Comparison of ENCODE assay signal across 12 cellular contexts in the genomic region with DNA sequence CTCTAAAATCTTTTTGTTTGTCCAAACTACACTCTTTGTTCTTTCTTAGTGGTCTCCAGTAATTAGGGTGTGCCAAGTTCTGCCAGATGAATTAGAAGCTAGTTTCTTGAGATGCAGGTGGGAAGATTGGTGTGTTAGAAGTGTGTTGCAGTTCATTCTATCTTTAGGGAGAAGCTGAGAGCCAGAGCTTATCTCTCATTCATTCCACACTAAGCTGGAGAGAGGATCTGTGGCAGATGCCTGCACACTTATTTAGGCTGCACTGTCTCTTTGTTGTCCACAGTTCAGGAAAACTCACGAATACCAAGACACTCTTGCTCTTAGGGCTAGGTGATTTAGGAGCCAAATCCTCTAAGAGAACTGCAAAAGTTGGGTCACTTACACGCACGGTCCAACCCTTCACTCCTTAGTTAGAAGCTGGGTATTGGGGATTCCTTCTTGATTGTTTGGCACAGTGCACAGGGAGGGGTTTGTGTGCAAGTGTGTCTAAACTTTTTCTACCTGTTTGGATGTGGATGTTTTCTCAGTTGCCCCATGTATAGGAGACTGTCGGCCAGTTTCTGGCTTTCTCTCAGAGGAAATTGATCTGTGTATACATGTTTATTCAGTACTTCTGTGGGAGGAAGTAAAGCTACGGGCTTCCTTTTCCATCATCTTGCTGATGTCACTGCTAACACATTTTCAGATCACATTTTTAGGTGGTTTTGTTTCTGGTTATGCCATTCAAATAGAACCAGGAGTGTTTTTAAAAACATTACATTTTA. TPM values are rescaled to one million over a fixed set of nuclear protein-coding genes. Genes with fewer than 3 reads are reported as not detected.
DNase-seq lines count a peak whose midpoint lies in the region; ATAC-seq and TF ChIP-seq lines count a peak whose summit lies in the region.
"Had no signal": no experiment of that assay in that cellular context is flagged by ENCODE, and none has a peak within 500 bp of the region (broad histone marks: within the 10 kb centered on the region; RNA-seq: fewer than 3 reads in every experiment).

No MANE protein-coding gene starts in this region.

- no peak overlapping the region for H3K4me3 ChIP-seq in right atrium auricular region
- H3K4me3 ChIP-seq: SJSA1, spleen had no signal

- no peaks in the 10 kb centered on the region for H3K36me3 ChIP-seq in right atrium auricular region
- H3K36me3 ChIP-seq: SJSA1 had no signal

- peaks cover 44% of the 10 kb centered on the region for H3K4me1 Mint-ChIP-seq in stimulated activated naive CD8-positive, alpha-beta T cell treated with anti-CD3 and anti-CD28 coated beads, Interleukin-15, Interleukin-2, amounts not matched to agents 100 ng/mL and 50 ng/mL, for 24 hours (ENCODE audit: low read depth)
- H3K4me1 Mint-ChIP-seq in progenitor cell of endocrine pancreas (ENCODE audit: low read depth): no peaks in the 10 kb centered on the region

- H3K36me3 Mint-ChIP-seq in activated naive CD4-positive, alpha-beta T cell treated with anti-CD3 and anti-CD28 coated beads, Interleukin-2, amount 50 U/mL, for 72 hours: peaks cover 24 to 34% of the 10 kb centered on the region in 2 donors
- H3K36me3 Mint-ChIP-seq in stimulated activated naive CD8-positive, alpha-beta T cell treated with anti-CD3 and anti-CD28 coated beads, Interleukin-15, Interleukin-2, amounts not matched to agents 100 ng/mL and 50 ng/mL, for 24 hours (ENCODE audit: low read depth): peaks cover 23% of the 10 kb centered on the region
- H3K36me3 Mint-ChIP-seq in progenitor cell of endocrine pancreas (ENCODE audit: insufficient read depth): peaks cover 30% of the 10 kb centered on the region

- no peaks in the 10 kb centered on the region for H3K27me3 Mint-ChIP-seq in stimulated activated naive CD8-positive, alpha-beta T cell treated with anti-CD3 and anti-CD28 coated beads, Interleukin-15, Interleukin-2, amounts not matched to agents 100 ng/mL and 50 ng/mL, for 24 hours
- no peaks in the 10 kb centered on the region for H3K27me3 Mint-ChIP-seq in progenitor cell of endocrine pancreas

- no peak overlapping the region for H3K4me3 Mint-ChIP-seq in stimulated activated naive CD8-positive, alpha-beta T cell treated with anti-CD3 and anti-CD28 coated beads, Interleukin-15, Interleukin-2, amounts not matched to agents 100 ng/mL and 50 ng/mL, for 24 hours
- no peak overlapping the region for H3K4me3 Mint-ChIP-seq in progenitor cell of endocrine pancreas (ENCODE audit: low read depth)

- peaks cover 0 to 19% of the 10 kb centered on the region in 2 donors for H3K9me3 ChIP-seq in right atrium auricular region
- H3K9me3 ChIP-seq: SJSA1 had no signal

- DNase-seq in Right ventricle myocardium superior (no peak), right atrium auricular region (ENCODE audit: low spot score) (no peak), OCI-M1 (lab: John Stamatoyannopoulos, UW) (no peak), progenitor cell of endocrine pancreas (ENCODE audit: low spot score, unreplicated experiment) (no peak), mesenteric fat pad (ENCODE audit: low spot score) (no peak)
- no peak for DNase-seq in activated naive CD4-positive, alpha-beta T cell treated with anti-CD3 and anti-CD28 coated beads, Interleukin-2, amount 50 U/mL, for 72 hours (ENCODE audit: low spot score in 2 of 2)
- DNase-seq: activated CD4-positive, alpha-beta T cell treated with anti-CD3 and anti-CD28 coated beads for 4 hours; erythroblast; spleen had no signal

- H3K27me3 ChIP-seq in right atrium auricular region: no peaks in the 10 kb centered on the region
- H3K27me3 ChIP-seq: SJSA1, spleen had no signal

- H3K9me3 Mint-ChIP-seq in activated naive CD4-positive, alpha-beta T cell treated with anti-CD3 and anti-CD28 coated beads, Interleukin-2, amount 50 U/mL, for 72 hours: peaks cover 14 to 29% of the 10 kb centered on the region in 2 donors
- peaks cover 13% of the 10 kb centered on the region for H3K9me3 Mint-ChIP-seq in stimulated activated naive CD8-positive, alpha-beta T cell treated with anti-CD3 and anti-CD28 coated beads, Interleukin-15, Interleukin-2, amounts not matched to agents 100 ng/mL and 50 ng/mL, for 24 hours
- H3K9me3 Mint-ChIP-seq in progenitor cell of endocrine pancreas (ENCODE audit: low read depth): peaks cover 27% of the 10 kb centered on the region

- intact Hi-C loops in Right ventricle myocardium superior (cut with DNase I): no loop called here

- no peak for TF ChIP-seq CTCF in right atrium auricular region (IDR thresholded peaks at IDR 0.05)
- TF ChIP-seq CTCF in progenitor cell of endocrine pancreas (IDR thresholded peaks at IDR 0.05; ENCODE audit: unreplicated experiment): no peak

- H3K27ac Mint-ChIP-seq in activated naive CD4-positive, alpha-beta T cell treated with anti-CD3 and anti-CD28 coated beads, Interleukin-2, amount 50 U/mL, for 72 hours: peak overlapping the region in 1 of 2 donors; percentile 41
- H3K27ac Mint-ChIP-seq in stimulated activated naive CD8-positive, alpha-beta T cell treated with anti-CD3 and anti-CD28 coated beads, Interleukin-15, Interleukin-2, amounts not matched to agents 100 ng/mL and 50 ng/mL, for 24 hours: peak overlapping the region; percentile 33
- H3K27ac Mint-ChIP-seq in progenitor cell of endocrine pancreas: no peak overlapping the region

- H3K4me1 ChIP-seq in right atrium auricular region: peaks cover 0 to 15% of the 10 kb centered on the region in 2 donors
- H3K4me1 ChIP-seq: SJSA1 had no signal

- no peak overlapping the region for H3K27ac ChIP-seq in right atrium auricular region
- H3K27ac ChIP-seq: SJSA1, spleen had no signal

- ATAC-seq in Right ventricle myocardium superior (ENCODE audit: poor library complexity): peak; percentile 63
- ATAC-seq in HG02610 (IDR thresholded peaks at IDR 0.05; ENCODE audit: unreplicated experiment): peak; percentile 58
- peak; percentile 34 to 93 for ATAC-seq in activated naive CD4-positive, alpha-beta T cell treated with anti-CD3 and anti-CD28 coated beads, Interleukin-2, amount 50 U/mL, for 72 hours

RNA-seq across cellular contexts. Expression of a gene that starts 49.5 kb away (rescaled TPM):
- 27.7 TPM for total RNA-seq in Right ventricle myocardium superior
- 10 to 100 TPM; 23.7 to 30.4 TPM for total RNA-seq in right atrium auricular region
- total RNA-seq in activated naive CD4-positive, alpha-beta T cell treated with anti-CD3 and anti-CD28 coated beads, Interleukin-2, amount 50 U/mL, for 72 hours: 10 to 100 TPM; 20.4 to 23.6 TPM
- total RNA-seq in progenitor cell of endocrine pancreas: 32.8 and 34.1 TPM in 2 replicates
- total RNA-seq in mesenteric fat pad: 27.6 TPM
